20 cellular contexts compared by ENCODE assay signal in genomic region chr4:93830090-93830818, GRCh38. TPM values are rescaled to one million over a fixed set of nuclear protein-coding genes. Genes with fewer than 3 reads are reported as not detected.
DNase-seq lines count a peak whose midpoint lies in the region; ATAC-seq, FAIRE-seq and TF ChIP-seq lines count a peak whose summit lies in the region.
"Had no signal": no experiment of that assay in that cellular context is flagged by ENCODE, and none has a peak within 500 bp of the region (broad histone marks: within the 10 kb centered on the region; RNA-seq: fewer than 3 reads in every experiment).

No MANE protein-coding gene starts in this region.

- peaks cover 3 to 4% of the 10 kb centered on the region in 2 experiments for H4K20me1 ChIP-seq in H1 (replicated peaks in 1 of 2; ENCODE audit: control insufficient read depth in 1 of 2, insufficient read depth in 2 of 2, low read length in 2 of 2)

- H2BK15ac ChIP-seq in H1 (ENCODE audit: low read length) = no peak overlapping the region

- H2BK5ac ChIP-seq in H1 (ENCODE audit: low read depth, low read length) = no peak overlapping the region

- CTCF ChIA-PET in A549 (lab: Yijun Ruan, JAX) (no interaction called here), HEK293 (lab: Yijun Ruan, JAX) (no interaction called here), H1 (lab: Charles Lee; ENCODE audit: partially characterized antibody) (interaction anchor here (0.7 to 0.8 kb wide), 2 partner anchors 13 to 298 kb away, joined by 3 to 4 read pairs; no protein-coding TSS in a partner anchor), RWPE1 (lab: Yijun Ruan, JAX) (no interaction called here)

- no peak overlapping the region for H3K4ac ChIP-seq in H1 (replicated peaks; ENCODE audit: insufficient read length, low read depth, low read length)

- 70% methylated on average over 27 of the region's 27 CpGs for WGBS in A549 (ENCODE audit: missing lambda C conversion rate)
- WGBS in H1 (ENCODE audit: extremely low coverage in 1 of 2, insufficient coverage in 1 of 2, insufficient read length in 1 of 2, insufficient replicate concordance in 2 of 2, low coverage in 1 of 2, low lambda C conversion rate in 2 of 2, missing lambda C conversion rate in 1 of 2), 2 experiments = 4% methylated on average over 27 of the region's 27 CpGs; no CpG with 5 or more reads in 1 of the 2 experiments

- no peak overlapping the region for H4K5ac ChIP-seq in H1 (ENCODE audit: insufficient read length, low read depth, low read length)

- H2BK120ac ChIP-seq in H1 (replicated peaks; ENCODE audit: low read depth, low read length) = no peak overlapping the region

- H3K27me3 ChIP-seq in H1 (replicated peaks in 1 of 4; ENCODE audit: control insufficient read depth in 3 of 4, extremely low read depth in 1 of 4, insufficient read depth in 3 of 4, low read length in 3 of 4) (peaks cover 41 to 78% (median 60%) of the 10 kb centered on the region in 4 experiments), ascending aorta (peaks cover 26% of the 10 kb centered on the region)

- H3K4me1 Mint-ChIP-seq in nephron = peaks cover 32% of the 10 kb centered on the region

- peaks cover 100% of the 10 kb centered on the region for H3K27me3 Mint-ChIP-seq in nephron (ENCODE audit: low read depth)

- no peak for ATAC-seq in A549
- no peak for ATAC-seq in HG03135 (IDR thresholded peaks at IDR 0.05; ENCODE audit: unreplicated experiment)

- no peak overlapping the region for H3K27ac Mint-ChIP-seq in nephron
- H3K27ac Mint-ChIP-seq: naive B cell had no signal

- H4K91ac ChIP-seq in H1 (replicated peaks; ENCODE audit: insufficient read length, low read length) = no peak overlapping the region

- POLR2A ChIA-PET in A549 (lab: Yijun Ruan, JAX) = no interaction called here
- POLR2A ChIA-PET in HEK293 (lab: Yijun Ruan, JAX) = no interaction called here
- POLR2A ChIA-PET in H1 (lab: Charles Lee; ENCODE audit: partially characterized antibody) = no interaction called here
- POLR2A ChIA-PET in RWPE1 (lab: Yijun Ruan, JAX; ENCODE audit: low non-redundant PET) = no interaction called here

- H2BK12ac ChIP-seq in H1 (ENCODE audit: low read depth, low read length) = no peak overlapping the region

- no peak overlapping the region for H3K56ac ChIP-seq in H1 (replicated peaks; ENCODE audit: insufficient read length, low read depth, low read length)

- H3K4me2 ChIP-seq in A549 (peak overlapping the region; percentile 89; the same call in 1 of the 3 replicates), H1 (ENCODE audit: insufficient read depth in 1 of 2, low read depth in 2 of 2, low read length in 2 of 2) (peak overlapping the region; percentile 85 to 94)

- TF ChIP-seq RAD21 in A549 (conservative IDR thresholded peaks at IDR 0.05 in 1 of 2, IDR thresholded peaks at IDR 0.05 in 1 of 2) (no peak), H1 (IDR thresholded peaks at IDR 0.05 in 1 of 2, conservative IDR thresholded peaks at IDR 0.05 in 1 of 2; ENCODE audit: low read depth in 2 of 2, low read length in 2 of 2) (no peak)

- no peak overlapping the region for H3K23ac ChIP-seq in H1 (ENCODE audit: insufficient read length)

- FAIRE-seq in A549 (lab: Jason Lieb, UNC) = no peak
- FAIRE-seq in H1 (lab: Jason Lieb, UNC) = no peak
- FAIRE-seq: endometrium, HTR-8/SVneo had no signal

- no peaks in the 10 kb centered on the region for H3K36me3 ChIP-seq in HEK293 (ENCODE audit: control insufficient read depth in 2 of 2, insufficient read depth in 1 of 2, low read length in 2 of 2)
- H3K36me3 ChIP-seq in H1 (ENCODE audit: control insufficient read depth in 2 of 4, insufficient read depth in 4 of 4, low read length in 3 of 4) = no peaks in the 10 kb centered on the region
- H3K36me3 ChIP-seq in ascending aorta = no peaks in the 10 kb centered on the region
- H3K36me3 ChIP-seq: SJCRH30 had no signal

- no peak for DNase-seq in A549 (ENCODE audit: low read depth in 1 of 2, low spot score in 1 of 2)
- no peak for DNase-seq in H1 (ENCODE audit: low read depth in 1 of 2, low spot score in 2 of 2)
- no peak for DNase-seq in RWPE1 (ENCODE audit: low spot score)
- no peak for DNase-seq in ascending aorta (ENCODE audit: low spot score in 2 of 2)
- DNase-seq in AG08396 (ENCODE audit: low spot score) = no peak
- DNase-seq: activated CD4-positive, alpha-beta T cell treated with anti-CD3 and anti-CD28 coated beads, Interleukin-2, amount 10 ng/mL, durations not matched to agents 24 days and 14 days; caudate nucleus; COR-L47; HCEC 1CT; naive B cell; NCI-H446; SJCRH30 had no signal

- H3K4me1 ChIP-seq in A549 (peaks cover 3% of the 10 kb centered on the region; the same call in 1 of the 3 replicates), HEK293 (ENCODE audit: control insufficient read depth, insufficient read depth, low read length) (no peaks in the 10 kb centered on the region; the same call in 1 of the 2 replicates), H1 (replicated peaks in 1 of 4; ENCODE audit: control insufficient read depth in 3 of 4, insufficient read depth in 4 of 4, low read length in 3 of 4) (peaks cover 8 to 17% (median 15%) of the 10 kb centered on the region in 4 experiments; a peak in 6 of 7 replicates), ascending aorta (peaks cover 0 to 11% of the 10 kb centered on the region in 2 donors)
- H3K4me1 ChIP-seq: SJCRH30 had no signal

- H2AFZ ChIP-seq in H1 (ENCODE audit: low read length) = no peak overlapping the region

- no peak for TF ChIP-seq CTCF in A549 (IDR thresholded peaks at IDR 0.05)
- no peak for TF ChIP-seq CTCF in HEK293 (tag by site-specific recombination; IDR thresholded peaks at IDR 0.05)
- no peak for TF ChIP-seq CTCF in H1 (IDR thresholded peaks at IDR 0.05; ENCODE audit: control extremely low read depth in 1 of 3, insufficient read depth in 1 of 3, low read depth in 1 of 3, low read length in 3 of 3)
- no peak for TF ChIP-seq CTCF in nephron (IDR thresholded peaks at IDR 0.05; ENCODE audit: unreplicated experiment in 3 of 3)
- no peak for TF ChIP-seq CTCF in RWPE1 (conservative IDR thresholded peaks at IDR 0.05; ENCODE audit: low read depth)
- TF ChIP-seq CTCF in ascending aorta (IDR thresholded peaks at IDR 0.05) = no peak

- H3K9ac ChIP-seq in H1 (replicated peaks in 1 of 4; ENCODE audit: extremely low read depth in 1 of 4, low read depth in 3 of 4, low read length in 3 of 4) = no peak overlapping the region

- no peaks in the 10 kb centered on the region for H3K79me2 ChIP-seq in H1 (ENCODE audit: control insufficient read depth in 1 of 2, insufficient read depth in 2 of 2, low read length in 2 of 2)

- H2BK20ac ChIP-seq in H1 (ENCODE audit: low read length) = no peak overlapping the region

- H3K9me3 Mint-ChIP-seq in nephron = no peaks in the 10 kb centered on the region

- H3K36me3 Mint-ChIP-seq in nephron (ENCODE audit: low read depth) = no peaks in the 10 kb centered on the region

- H3K9me3 ChIP-seq in A549 (no peaks in the 10 kb centered on the region), HEK293 (ENCODE audit: control insufficient read depth, insufficient read depth, low read depth, low read length) (no peaks in the 10 kb centered on the region), H1 (ENCODE audit: insufficient read depth in 2 of 2, low read depth in 1 of 2, low read length in 1 of 2) (no peaks in the 10 kb centered on the region), ascending aorta (no peaks in the 10 kb centered on the region)
- H3K9me3 ChIP-seq: SJCRH30 had no signal

- intact Hi-C loops in ascending aorta (cut with DNase I) = no loop called here

- H3K79me1 ChIP-seq in H1 (ENCODE audit: low read depth, low read length) = no peaks in the 10 kb centered on the region

- H3K23me2 ChIP-seq in H1 (ENCODE audit: low read depth, low read length) = peaks cover 34% of the 10 kb centered on the region

- no peak overlapping the region for H3K14ac ChIP-seq in H1 (ENCODE audit: insufficient read length)

- TF ChIP-seq EP300 in A549 (IDR thresholded peaks at IDR 0.05) (no peak), H1 (IDR thresholded peaks at IDR 0.05; ENCODE audit: borderline replicate concordance in 1 of 2, low read depth in 2 of 2, low read length in 2 of 2) (no peak)

- H3K18ac ChIP-seq in H1 (ENCODE audit: extremely low read depth, low read length) = no peak overlapping the region

- no peak overlapping the region for H2AK5ac ChIP-seq in H1 (ENCODE audit: low read depth, low read length)

- no peak for TF ChIP-seq POLR2A in A549 (IDR thresholded peaks at IDR 0.05; ENCODE audit: low read length)
- no peak for TF ChIP-seq POLR2A in H1 (IDR thresholded peaks at IDR 0.05; ENCODE audit: control extremely low read depth in 1 of 2, low read depth in 2 of 2, low read length in 2 of 2)

- H3K4me3 Mint-ChIP-seq in nephron = peak overlapping the region; percentile 58 to 84 (median 73)
- H3K4me3 Mint-ChIP-seq: activated CD4-positive, alpha-beta T cell treated with anti-CD3 and anti-CD28 coated beads, Interleukin-2, amount 10 ng/mL, durations not matched to agents 24 days and 14 days had no signal

- no peak overlapping the region for H4K8ac ChIP-seq in H1 (ENCODE audit: extremely low read depth, insufficient read depth, low read length)

- H3K27ac ChIP-seq in A549 (no peak overlapping the region), HEK293 (ENCODE audit: extremely low read depth, low read depth, low read length) (no peak overlapping the region), H1 (ENCODE audit: low read depth, low read length) (no peak overlapping the region), RWPE1 (no peak overlapping the region), ascending aorta (no peak overlapping the region)
- H3K27ac ChIP-seq: SJCRH30 had no signal

- H3K4me3 ChIP-seq in A549 = no peak overlapping the region
- peak overlapping the region; percentile 39 for H3K4me3 ChIP-seq in HEK293 (ENCODE audit: low read depth, low read length)
- H3K4me3 ChIP-seq in H1 (ENCODE audit: extremely low read depth in 1 of 4, insufficient read depth in 2 of 4, low read depth in 3 of 4, low read length in 4 of 4) = peak overlapping the region; percentile 49 to 62 (median 53); a peak in 7 of 8 replicates
- H3K4me3 ChIP-seq in ascending aorta = peak overlapping the region in 1 of 2 donors; percentile 59

RNA-seq across cellular contexts. Expression of gene ATOH1, which starts 1.7 kb away (rescaled TPM):
- polyA plus RNA-seq in A549 (2011; rRNA removed) = not detected in 2 replicates
- not detected in 2 replicates for polyA plus RNA-seq in A549 (2012; cell fraction: cytosol; rRNA removed)
- not detected in 2 replicates for polyA plus RNA-seq in A549 (2012; cell fraction: nucleus; rRNA removed)
- polyA plus RNA-seq in A549 (2017; fragmentation: RNase III; extraction: RNeasy Plus Mini Kit Qiagen cat#74134 plus additional on column Dnase treatment) = not detected in 3 replicates
- not detected in 2 replicates for polyA minus RNA-seq in A549 (2011; rRNA and poly(A)+ RNA removed)
- 0.61 and 0.76 TPM in 2 replicates for total RNA-seq in H1 (2021; fragmentation: NEBNext Ultra II Directional; extraction: Animal tissue kit (Norgen Biotek cat#: 25700))
- polyA plus RNA-seq in H1 (2011; rRNA removed) = 0.12 and 0.28 TPM in 2 replicates
- polyA plus RNA-seq in H1 (2011; cell fraction: cytosol; rRNA removed) = 0.23 TPM
- 0.34 TPM for polyA plus RNA-seq in H1 (2011; cell fraction: nucleus; rRNA removed)
- 0.14 to 0.31 TPM (median 0.19 TPM) in 4 replicates for polyA plus RNA-seq in H1 (2012, experiment 1 of 2)
- polyA plus RNA-seq in H1 (2012, experiment 2 of 2) = 0.31 TPM
- polyA plus RNA-seq in H1 (2013, experiment 1 of 2) = 0.55 TPM
- 0.52 TPM for polyA plus RNA-seq in H1 (2013, experiment 2 of 2)
- 0.15 and 0.16 TPM in 2 replicates for polyA minus RNA-seq in H1 (2011; rRNA and poly(A)+ RNA removed)
- polyA minus RNA-seq in H1 (2011; cell fraction: cytosol; rRNA and poly(A)+ RNA removed) = not detected
- 0.70 TPM for polyA minus RNA-seq in H1 (2011; cell fraction: nucleus; rRNA and poly(A)+ RNA removed)
- not detected for total RNA-seq in ascending aorta
- total RNA-seq: activated CD4-positive, alpha-beta T cell treated with anti-CD3 and anti-CD28 coated beads, Interleukin-2, amount 10 ng/mL, durations not matched to agents 24 days and 14 days; G401; liver; M059J; SJCRH30 had no signal
- polyA plus RNA-seq: liver had no signal
